In genomic region chr10:121668336-121669009, GRCh38 we compare ENCODE assay signal across 1 cellular context.
TF ChIP-seq lines count a peak whose summit lies in the region.

No MANE protein-coding gene starts in this region.

TF ChIP-seq in HepG2, 621 proteins besides CTCF, POLR2A, EP300 and RAD21 (continued from another document):
- no peak for TF ChIP-seq HINFP (CRISPR knock-in tag; IDR thresholded peaks at IDR 0.05; ENCODE audit: low read depth)
- TF ChIP-seq SUZ12 (IDR thresholded peaks at IDR 0.05; ENCODE audit: low read depth, low read length): no peak
- no peak for TF ChIP-seq GATAD1 (CRISPR knock-in tag; IDR thresholded peaks at IDR 0.05)
- no peak for TF ChIP-seq ZNF788 (CRISPR knock-in tag; IDR thresholded peaks at IDR 0.05; ENCODE audit: borderline replicate concordance)
- TF ChIP-seq EZH2 (conservative IDR thresholded peaks at IDR 0.05; ENCODE audit: low read depth, low read length): no peak
- TF ChIP-seq ASH2L (IDR thresholded peaks at IDR 0.05; ENCODE audit: insufficient read length, low read depth, low read length): no peak
- no peak for TF ChIP-seq TOE1 (CRISPR knock-in tag; IDR thresholded peaks at IDR 0.05)
- no peak for TF ChIP-seq PLSCR1 (CRISPR knock-in tag; IDR thresholded peaks at IDR 0.05; ENCODE audit: borderline replicate concordance)
- no peak for TF ChIP-seq ZNF567 (CRISPR knock-in tag; IDR thresholded peaks at IDR 0.05; ENCODE audit: borderline replicate concordance)
